ENCODE assay signal across 25 cellular contexts in the genomic region with DNA sequence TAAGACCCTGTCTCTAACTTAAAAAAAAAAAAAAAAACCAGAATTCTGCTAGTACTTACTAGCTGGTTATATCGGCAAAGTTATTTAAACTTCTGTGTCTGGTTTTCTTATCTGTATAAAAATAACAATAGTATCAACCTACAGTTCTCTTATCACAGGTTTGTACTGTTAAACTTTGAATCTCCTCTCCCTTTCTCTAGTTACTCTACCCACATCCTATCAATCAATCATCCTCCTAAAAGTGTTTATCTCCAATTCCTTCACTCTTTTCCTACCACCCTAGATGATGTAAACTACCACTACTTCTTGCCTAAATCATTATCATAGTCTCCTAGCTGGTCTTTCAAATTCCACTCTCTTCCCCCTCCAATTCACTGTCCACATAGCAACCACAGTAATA. TPM values are rescaled to one million over a fixed set of nuclear protein-coding genes. Genes with fewer than 3 reads are reported as not detected.
DNase-seq lines count a peak whose midpoint lies in the region; ATAC-seq and TF ChIP-seq lines count a peak whose summit lies in the region.
"Had no signal": no experiment of that assay in that cellular context is flagged by ENCODE, and none has a peak within 500 bp of the region (broad histone marks: within the 10 kb centered on the region; RNA-seq: fewer than 3 reads in every experiment).

No MANE protein-coding gene starts in this region.

- no peaks in the 10 kb centered on the region for H3K9me3 Mint-ChIP-seq in naive thymus-derived CD4-positive, alpha-beta T cell
- H3K9me3 Mint-ChIP-seq: CD8-positive, alpha-beta T cell had no signal

- no peaks in the 10 kb centered on the region for H3K9me3 ChIP-seq in cardiac muscle cell (ENCODE audit: low read depth)
- H3K9me3 ChIP-seq in naive thymus-derived CD4-positive, alpha-beta T cell (ENCODE audit: control insufficient read depth in 2 of 3, low read length in 3 of 3): no peaks in the 10 kb centered on the region
- H3K9me3 ChIP-seq: Caco-2 had no signal

- CTCF ChIA-PET in naive thymus-derived CD4-positive, alpha-beta T cell (lab: Charles Lee): no interaction called here

- no peak overlapping the region for H3K4me3 Mint-ChIP-seq in naive thymus-derived CD4-positive, alpha-beta T cell
- H3K4me3 Mint-ChIP-seq: B cell; CD8-positive, alpha-beta T cell had no signal

- no peaks in the 10 kb centered on the region for H3K4me1 ChIP-seq in cardiac muscle cell (ENCODE audit: low read depth)
- H3K4me1 ChIP-seq in naive thymus-derived CD4-positive, alpha-beta T cell (ENCODE audit: control insufficient read depth in 2 of 2, insufficient read depth in 2 of 2, low read length in 2 of 2): no peaks in the 10 kb centered on the region
- H3K4me1 ChIP-seq: Caco-2 had no signal

- no peaks in the 10 kb centered on the region for H3K27me3 Mint-ChIP-seq in naive thymus-derived CD4-positive, alpha-beta T cell
- H3K27me3 Mint-ChIP-seq: B cell had no signal

- H3K4me3 ChIP-seq in cardiac muscle cell: no peak overlapping the region
- H3K4me3 ChIP-seq in naive thymus-derived CD4-positive, alpha-beta T cell (ENCODE audit: low read length): no peak overlapping the region
- H3K4me3 ChIP-seq: PC-9 had no signal

- no peak for DNase-seq in cardiac muscle cell (ENCODE audit: low read depth in 1 of 2, low spot score in 1 of 2)
- no peak for DNase-seq in Right ventricle myocardium superior
- peak; percentile 36 for DNase-seq in OCI-M1 (lab: John Stamatoyannopoulos, UW)
- peak; percentile 4 for DNase-seq in amniotic epithelial cell (ENCODE audit: low read depth)
- DNase-seq in naive thymus-derived CD4-positive, alpha-beta T cell: no peak
- DNase-seq: Caco-2; CD8-positive, alpha-beta T cell; DMS79; EL; GDM1; KG1; MM.1S; NCI-H2029; NCI-H446 treated with DMSO at 0.1 percent for 48 hours; NCI-H526; NCI-H82; NK-92 treated with Interleukin-12 subunit alpha and Interleukin-12 subunit beta, amount 100 ng/mL, for 24 hours; PC-9; RPMI8226; SHP77 treated with DMSO at 0.1 percent for 48 hours had no signal

- POLR2A ChIA-PET in naive thymus-derived CD4-positive, alpha-beta T cell (lab: Charles Lee): no interaction called here

- no peak for TF ChIP-seq CTCF in cardiac muscle cell (IDR thresholded peaks at IDR 0.05; ENCODE audit: low read depth, low read length)

- intact Hi-C loops in Right ventricle myocardium superior (cut with DNase I): no loop called here
- intact Hi-C loops in naive thymus-derived CD4-positive, alpha-beta T cell (cut with micrococcal nuclease): no loop called here

- no peak for ATAC-seq in Right ventricle myocardium superior (ENCODE audit: poor library complexity)
- ATAC-seq in naive thymus-derived CD4-positive, alpha-beta T cell: no peak
- no peak for ATAC-seq in GM18870 (IDR thresholded peaks at IDR 0.05; ENCODE audit: unreplicated experiment)
- ATAC-seq in GM21825 (IDR thresholded peaks at IDR 0.05; ENCODE audit: unreplicated experiment): no peak
- no peak for ATAC-seq in GM21423 (IDR thresholded peaks at IDR 0.05; ENCODE audit: unreplicated experiment)
- ATAC-seq: CD8-positive, alpha-beta T cell had no signal

- H3K36me3 ChIP-seq in cardiac muscle cell: peaks cover 20% of the 10 kb centered on the region
- H3K36me3 ChIP-seq in naive thymus-derived CD4-positive, alpha-beta T cell (ENCODE audit: control insufficient read depth in 2 of 3, insufficient read depth in 3 of 3, low read length in 3 of 3): peaks cover 0 to 39% (median 6%) of the 10 kb centered on the region in 3 experiments

- H3K27ac ChIP-seq in cardiac muscle cell: peak overlapping the region; percentile 20
- no peak overlapping the region for H3K27ac ChIP-seq in naive thymus-derived CD4-positive, alpha-beta T cell (ENCODE audit: low read depth, low read length)
- H3K27ac ChIP-seq: C4-2B, PC-9 had no signal

- H3K36me3 Mint-ChIP-seq in naive thymus-derived CD4-positive, alpha-beta T cell: peaks cover 9 to 36% (median 19%) of the 10 kb centered on the region in 5 donors

- peaks cover 0 to 3% (median 0%) of the 10 kb centered on the region in 7 donors for H3K4me1 Mint-ChIP-seq in naive thymus-derived CD4-positive, alpha-beta T cell
- H3K4me1 Mint-ChIP-seq: B cell had no signal

- peak overlapping the region in 6 of 9 donors; percentile 12 to 88 (median 42) for H3K27ac Mint-ChIP-seq in naive thymus-derived CD4-positive, alpha-beta T cell
- H3K27ac Mint-ChIP-seq: B cell had no signal

- H3K27me3 ChIP-seq in cardiac muscle cell: no peaks in the 10 kb centered on the region
- no peaks in the 10 kb centered on the region for H3K27me3 ChIP-seq in naive thymus-derived CD4-positive, alpha-beta T cell (ENCODE audit: control insufficient read depth in 2 of 2, insufficient read depth in 2 of 2, low read length in 2 of 2)

RNA-seq across cellular contexts. Expression of gene USP33, which starts 27.6 kb away (rescaled TPM):
- 33.5 and 48.4 TPM in 2 replicates for total RNA-seq in cardiac muscle cell
- polyA plus RNA-seq in cardiac muscle cell: 43.8 and 60.0 TPM in 2 replicates
- 22.0 TPM for total RNA-seq in Right ventricle myocardium superior
- total RNA-seq in naive thymus-derived CD4-positive, alpha-beta T cell: 100 to 1,000 TPM in 1 of 5 experiments, 10 to 100 TPM in 4; 54.0 to 101 (median 86.4) TPM
- polyA plus RNA-seq in naive thymus-derived CD4-positive, alpha-beta T cell: 10 to 100 TPM; 42.0 to 52.1 TPM

RNA-seq across cellular contexts. Expression of gene MIGA1, which starts 47.4 kb away (rescaled TPM):
- total RNA-seq in cardiac muscle cell (4.1 and 7.5 TPM in 2 replicates), Right ventricle myocardium superior (8.7 TPM)
- 4.9 and 8.1 TPM in 2 replicates for polyA plus RNA-seq in cardiac muscle cell
- total RNA-seq in naive thymus-derived CD4-positive, alpha-beta T cell: 10 to 100 TPM; 12.1 to 23.5 (median 15.9) TPM
- polyA plus RNA-seq in naive thymus-derived CD4-positive, alpha-beta T cell: 10 to 100 TPM in 1 of 2 donors, 1 to 10 TPM in 1; 8.8 to 11.6 TPM

RNA-seq across cellular contexts. Expression of gene ZZZ3, which starts 49.6 kb away (rescaled TPM):
- 43.5 and 48.6 TPM in 2 replicates for total RNA-seq in cardiac muscle cell
- polyA plus RNA-seq in cardiac muscle cell: 34.6 and 51.0 TPM in 2 replicates
- total RNA-seq in Right ventricle myocardium superior: 30.3 TPM
- 10 to 100 TPM; 40.9 to 76.1 (median 59.5) TPM for total RNA-seq in naive thymus-derived CD4-positive, alpha-beta T cell
- 10 to 100 TPM; 33.5 to 42.2 TPM for polyA plus RNA-seq in naive thymus-derived CD4-positive, alpha-beta T cell

Comparison
In these comparisons a context has a peak if more than half of its experiments do, and no peak if none do; other contexts are left out.
1. DNase-seq: peak in OCI-M1 (single experiment) and amniotic epithelial cell (single experiment); none in cardiac muscle cell (0 of 2), Right ventricle myocardium superior (single experiment) and naive thymus-derived CD4-positive, alpha-beta T cell (0 of 9).